In the genomic region with DNA sequence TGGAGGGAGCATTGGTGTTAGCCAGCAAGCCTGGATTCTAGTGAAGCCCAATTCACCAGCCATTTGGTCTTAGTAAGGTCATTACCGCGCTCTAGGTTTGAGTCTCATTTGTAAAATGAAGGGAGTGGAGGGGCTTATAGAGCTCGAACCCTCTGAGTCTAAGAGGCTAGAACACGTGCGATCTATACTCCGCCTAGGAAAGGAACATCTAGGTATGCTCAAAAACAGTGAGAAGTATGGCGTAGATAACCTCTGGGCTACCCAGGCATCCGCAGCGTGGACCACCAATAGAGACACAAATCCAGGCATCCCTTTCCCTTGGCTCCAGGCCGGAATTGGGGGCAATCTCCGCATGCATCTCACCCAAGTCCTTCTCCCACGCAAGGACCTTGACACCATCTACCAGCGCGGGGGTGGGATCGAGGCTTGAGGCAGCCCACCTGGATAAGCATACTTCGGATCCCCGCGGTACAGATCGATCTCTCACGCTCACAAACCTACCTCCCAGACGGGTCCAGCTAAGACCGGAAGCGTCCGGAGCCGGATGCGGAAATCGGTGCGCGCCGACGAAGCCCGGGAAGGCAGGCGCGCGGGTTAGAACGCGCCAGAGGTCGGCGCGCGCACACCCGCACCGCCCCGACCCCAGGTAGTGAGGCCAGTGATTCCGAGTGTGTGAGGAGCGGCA, we compare ENCODE assay signal across 8 cellular contexts. TPM values are rescaled to one million over a fixed set of nuclear protein-coding genes. Genes with fewer than 3 reads are reported as not detected.
A peak's percentile ranks its signal among the peaks of the same experiment; 100 is the strongest.
DNase-seq lines count a peak whose midpoint lies in the region; ATAC-seq and TF ChIP-seq lines count a peak whose summit lies in the region.

A gene (plus strand): TSS at position 556 of the 685 bp plus-strand sequence. CDS start 636 bp downstream, outside the sequence.

- peak within 1 kb of the TSS; percentile 85 to 87 for H3K4me3 ChIP-seq in gastroesophageal sphincter
- H3K4me3 ChIP-seq in upper lobe of right lung = peak within 1 kb of the TSS; percentile 79

- TF ChIP-seq CTCF in gastroesophageal sphincter (IDR thresholded peaks at IDR 0.05) = peak in 1 of 4 experiments; percentile 2
- no peak for TF ChIP-seq CTCF in upper lobe of right lung (IDR thresholded peaks at IDR 0.05)

- TF ChIP-seq POLR2A in gastroesophageal sphincter (IDR thresholded peaks at IDR 0.05) = peak; percentile 6 to 20

- H3K4me1 ChIP-seq in gastroesophageal sphincter (peaks cover 15 to 59% (median 36%) of the 10 kb centered on the region in 3 donors), upper lobe of right lung (peaks cover 39% of the 10 kb centered on the region)

- peak; percentile 82 for DNase-seq in EL
- peak; percentile 84 for DNase-seq in HuH-7.5 (ENCODE audit: low spot score)
- DNase-seq in RKO (ENCODE audit: low spot score) = peak; percentile 86
- peak; percentile 52 to 71 (median 66) for DNase-seq in activated naive CD4-positive, alpha-beta T cell (lab: John Stamatoyannopoulos, UW)
- peak in 52 of 56 donors; percentile 41 to 92 (median 82) for DNase-seq in nucleus accumbens (lab: John Stamatoyannopoulos, UW)
- peak; percentile 94 for DNase-seq in upper lobe of right lung

- H3K27ac ChIP-seq in gastroesophageal sphincter (peak within 1 kb of the TSS; percentile 98 to 99 (median 98)), upper lobe of right lung (peak within 1 kb of the TSS; percentile 96)

- no peak for TF ChIP-seq EP300 in gastroesophageal sphincter (IDR thresholded peaks at IDR 0.05)

- H3K36me3 ChIP-seq in gastroesophageal sphincter = peaks cover 0 to 34% of the 10 kb centered on the region in 2 donors
- peaks cover 26% of the 10 kb centered on the region for H3K36me3 ChIP-seq in upper lobe of right lung

- no peaks in the 10 kb centered on the region for H3K27me3 ChIP-seq in gastroesophageal sphincter
- no peaks in the 10 kb centered on the region for H3K27me3 ChIP-seq in upper lobe of right lung

- ATAC-seq in GM21528 (IDR thresholded peaks at IDR 0.05; ENCODE audit: low FRiP score, unreplicated experiment) = peak; percentile 53
- ATAC-seq in gastroesophageal sphincter = peak; percentile 84
- ATAC-seq in upper lobe of right lung = peak; percentile 84

- 0% methylated on average over 4 to 5 of the region's 46 CpGs for WGBS in gastroesophageal sphincter (ENCODE audit: low coverage in 1 of 2), 2 donors

- H3K9me3 ChIP-seq in gastroesophageal sphincter = no peaks in the 10 kb centered on the region
- H3K9me3 ChIP-seq in upper lobe of right lung = no peaks in the 10 kb centered on the region

- intact Hi-C loops in upper lobe of right lung (cut with DNase I) = loop anchor here (5.0 kb wide), 1 partner anchor 36 kb away; no protein-coding TSS in a partner anchor

RNA-seq across cellular contexts. Expression of the gene that starts here (rescaled TPM):
- total RNA-seq in gastroesophageal sphincter = 10 to 100 TPM in 3 of 4 donors, 1 to 10 TPM in 1; 8.4 to 29.0 (median 17.4) TPM
- 42.4 TPM for total RNA-seq in upper lobe of right lung

Comparison
In these comparisons a context has a peak if more than half of its experiments do, and no peak if none do; other contexts are left out.
1. Peak in every context shown above with its lines: DNase-seq, ATAC-seq, H3K4me3 ChIP-seq and H3K27ac ChIP-seq.